16 cellular contexts compared by ENCODE assay signal in the genomic region with DNA sequence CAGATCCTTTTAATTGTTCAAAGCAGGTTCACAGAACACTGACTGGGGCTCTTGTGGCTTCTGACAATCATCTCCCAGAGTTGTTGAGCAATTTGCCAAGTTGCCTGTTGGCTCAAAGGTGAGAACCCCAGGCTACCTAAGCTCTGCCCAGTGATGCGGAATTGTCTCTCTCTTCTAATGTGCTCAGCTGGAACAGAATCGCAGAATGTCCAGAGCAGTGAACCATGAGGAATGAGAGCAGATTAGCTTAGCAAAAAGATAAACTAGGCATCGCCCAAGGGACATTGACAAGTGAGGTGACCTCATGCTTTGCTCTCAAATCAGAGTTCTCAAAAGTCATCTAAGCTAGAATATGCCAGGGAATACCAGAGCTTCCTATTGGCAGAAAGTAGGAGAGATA.
DNase-seq lines count a peak whose midpoint lies in the region; ATAC-seq and TF ChIP-seq lines count a peak whose summit lies in the region.
"Had no signal": no experiment of that assay in that cellular context is flagged by ENCODE, and none has a peak within 500 bp of the region (broad histone marks: within the 10 kb centered on the region; RNA-seq: fewer than 3 reads in every experiment).

No MANE protein-coding gene starts in this region.

- peaks cover 27% of the 10 kb centered on the region for H3K4me1 Mint-ChIP-seq in activated CD8-positive, alpha-beta T cell treated with anti-CD3 and anti-CD28 coated beads for 36 hours (ENCODE audit: low read depth)

- peaks cover 11% of the 10 kb centered on the region for H3K27me3 Mint-ChIP-seq in activated CD8-positive, alpha-beta T cell treated with anti-CD3 and anti-CD28 coated beads for 36 hours

- DNase-seq in DMS53 (lab: John Stamatoyannopoulos, UW) = peak; percentile 52
- no peak for DNase-seq in DMS53 treated with DMSO at 0.1 percent for 48 hours (lab: John Stamatoyannopoulos, UW; ENCODE audit: unreplicated experiment)
- peak; percentile 39 for DNase-seq in NCI-H345 treated with DMSO at 0.1 percent for 48 hours (lab: John Stamatoyannopoulos, UW; ENCODE audit: unreplicated experiment)
- peak; percentile 74 for DNase-seq in left kidney (ENCODE audit: low read depth, low spot score)
- no peak for DNase-seq in amniotic stem cell (lab: John Stamatoyannopoulos, UW)
- DNase-seq in sciatic nerve (ENCODE audit: low spot score) = no peak
- no peak for DNase-seq in activated CD8-positive, alpha-beta T cell treated with anti-CD3 and anti-CD28 coated beads for 36 hours
- DNase-seq: activated CD4-positive, CD25-positive, alpha-beta regulatory T cell treated with anti-CD3 and anti-CD28 coated beads, Interleukin-2, amount 50 U/mL, for 72 hours; activated effector memory CD4-positive, alpha-beta T cell treated with Interleukin-2 at 50 U/mL for 16 hours; HFFc6; left lung; NCI-H1436; psoas muscle; SHP77 treated with DMSO at 0.1 percent for 48 hours; tibial artery had no signal

- peaks cover 5% of the 10 kb centered on the region for H3K9me3 Mint-ChIP-seq in activated CD8-positive, alpha-beta T cell treated with anti-CD3 and anti-CD28 coated beads for 36 hours
- H3K9me3 Mint-ChIP-seq: HFFc6 had no signal

- peaks cover 3% of the 10 kb centered on the region for H3K36me3 Mint-ChIP-seq in activated CD8-positive, alpha-beta T cell treated with anti-CD3 and anti-CD28 coated beads for 36 hours (ENCODE audit: low read depth)

- TF ChIP-seq CTCF in activated CD8-positive, alpha-beta T cell treated with anti-CD3 and anti-CD28 coated beads for 36 hours (IDR thresholded peaks at IDR 0.05) = no peak

- intact Hi-C loops in sciatic nerve (cut with DNase I) = no loop called here
- intact Hi-C loops in activated CD8-positive, alpha-beta T cell treated with anti-CD3 and anti-CD28 coated beads for 36 hours (cut with micrococcal nuclease) = no loop called here

- POLR2A ChIA-PET in activated CD8-positive, alpha-beta T cell treated with anti-CD3 and anti-CD28 coated beads for 36 hours (lab: Charles Lee) = interaction anchor here (1.0 kb wide), 1 partner anchor 15 kb away, joined by 3 read pairs; no protein-coding TSS in a partner anchor

- ATAC-seq in HG02938 (IDR thresholded peaks at IDR 0.05; ENCODE audit: unreplicated experiment) (peak; percentile 51), sciatic nerve (no peak)
- ATAC-seq in activated CD8-positive, alpha-beta T cell treated with anti-CD3 and anti-CD28 coated beads for 36 hours = no peak
- ATAC-seq: left lung, psoas muscle had no signal

- no peak overlapping the region for H3K4me3 Mint-ChIP-seq in activated CD8-positive, alpha-beta T cell treated with anti-CD3 and anti-CD28 coated beads for 36 hours
- H3K4me3 Mint-ChIP-seq: HFFc6 had no signal

- CTCF ChIA-PET in activated CD8-positive, alpha-beta T cell treated with anti-CD3 and anti-CD28 coated beads for 36 hours (lab: Charles Lee) = interaction anchor here (1.3 kb wide), 1 partner anchor 125 kb away, joined by 4 read pairs; no protein-coding TSS in a partner anchor

- H3K27ac Mint-ChIP-seq in activated CD8-positive, alpha-beta T cell treated with anti-CD3 and anti-CD28 coated beads for 36 hours = no peak overlapping the region
- H3K27ac Mint-ChIP-seq: HFFc6 had no signal

Comparison
In these comparisons a context has a peak if more than half of its experiments do, and no peak if none do; other contexts are left out.
1. DNase-seq: peak in DMS53 (single experiment), NCI-H345 treated with DMSO at 0.1 percent for 48 hours (single experiment) and left kidney (single experiment); none in DMS53 treated with DMSO at 0.1 percent for 48 hours (single experiment), amniotic stem cell (single experiment), sciatic nerve (single experiment) and activated CD8-positive, alpha-beta T cell treated with anti-CD3 and anti-CD28 coated beads for 36 hours (single experiment).